Comparison of ENCODE assay signal across 8 cellular contexts in genomic region chr17:1716076-1716911, GRCh38. TPM values are rescaled to one million over a fixed set of nuclear protein-coding genes. Genes with fewer than 3 reads are reported as not detected.
A peak's percentile ranks its signal among the peaks of the same experiment; 100 is the strongest.
DNase-seq lines count a peak whose midpoint lies in the region; ATAC-seq and TF ChIP-seq lines count a peak whose summit lies in the region.

No MANE protein-coding gene starts in this region.

- peak overlapping the region; percentile 95 for H3K4me3 Mint-ChIP-seq in neural progenitor cell

- H2AFZ ChIP-seq in MM.1S (ENCODE audit: low read length) (peak overlapping the region; percentile 72), neural progenitor cell (replicated peaks) (no peak overlapping the region)

- in situ Hi-C loops in G401 (cut with HindIII; ENCODE audit: low sequenced_read_pairs) (loop anchor here (5.0 kb wide), 1 partner anchor 46 kb away; the partner anchor contains the start of gene SERPINF1), HAP-1 (cut with MboI; ENCODE audit: low sequenced_read_pairs) (loop anchor here (10.0 kb wide), 1 partner anchor 319 kb away; the partner anchor contains the start of gene DPH1)

- no peaks in the 10 kb centered on the region for H3K27me3 ChIP-seq in HAP-1 (ENCODE audit: low read depth)
- no peaks in the 10 kb centered on the region for H3K27me3 ChIP-seq in MM.1S (replicated peaks; ENCODE audit: insufficient read depth, low read length)
- no peaks in the 10 kb centered on the region for H3K27me3 ChIP-seq in foreskin keratinocyte
- H3K27me3 ChIP-seq in neural progenitor cell, result peaks cover 6% of the 10 kb centered on the region

- H3K9ac ChIP-seq in MM.1S (ENCODE audit: low read length) (peak overlapping the region; percentile 91), neural progenitor cell (peak overlapping the region; percentile 68)

- H4K20me1 ChIP-seq in MM.1S (ENCODE audit: insufficient read depth, low read length), result no peaks in the 10 kb centered on the region
- peaks cover 16% of the 10 kb centered on the region for H4K20me1 ChIP-seq in neural progenitor cell (ENCODE audit: low read depth)

- no peaks in the 10 kb centered on the region for H3K9me3 Mint-ChIP-seq in neural progenitor cell

- TF ChIP-seq CTCF in MM.1S (IDR thresholded peaks at IDR 0.05; ENCODE audit: low read length) (no peak; the same call in 1 of the 2 replicates), foreskin keratinocyte (conservative IDR thresholded peaks at IDR 0.05) (peak; percentile 63), neural progenitor cell (IDR thresholded peaks at IDR 0.05) (no peak)

- peak overlapping the region; percentile 97 for H3K27ac Mint-ChIP-seq in neural progenitor cell

- H3K4me1 Mint-ChIP-seq in neural progenitor cell, result peaks cover 41% of the 10 kb centered on the region

- H3K36me3 ChIP-seq in HAP-1 (replicated peaks) (peaks cover 9% of the 10 kb centered on the region), MM.1S (replicated peaks; ENCODE audit: insufficient read depth, low read length) (no peaks in the 10 kb centered on the region), neural progenitor cell (no peaks in the 10 kb centered on the region)

- H3K4me3 ChIP-seq in HAP-1, result peak overlapping the region; percentile 69
- H3K4me3 ChIP-seq in MM.1S (ENCODE audit: low read length), result peak overlapping the region; percentile 91
- peak overlapping the region; percentile 78 for H3K4me3 ChIP-seq in neural progenitor cell

- peaks cover 4% of the 10 kb centered on the region for H3F3A ChIP-seq in MM.1S (ENCODE audit: insufficient read depth, low read length)
- peaks cover 57% of the 10 kb centered on the region for H3F3A ChIP-seq in neural progenitor cell (ENCODE audit: low read depth)

- H3K36me3 Mint-ChIP-seq in neural progenitor cell, result no peaks in the 10 kb centered on the region

- H3K79me2 ChIP-seq in MM.1S (ENCODE audit: low read length), result peaks cover 7% of the 10 kb centered on the region; the same call in 1 of the 2 replicates
- H3K79me2 ChIP-seq in neural progenitor cell (ENCODE audit: low read depth), result no peaks in the 10 kb centered on the region

- H3K9me2 ChIP-seq in MM.1S (replicated peaks; ENCODE audit: insufficient read depth, low read length), result no peaks in the 10 kb centered on the region

- DNase-seq in G401 (ENCODE audit: low spot score) (peak; percentile 100), HAP-1 (ENCODE audit: low spot score in 2 of 2) (peak; percentile 99 to 100), MM.1S (peak; percentile 100), SIG-M5 (lab: John Stamatoyannopoulos, UW) (peak; percentile 98), foreskin keratinocyte (peak; percentile 99 to 100), neural progenitor cell (ENCODE audit: low spot score) (peak; percentile 100), stromal cell of bone marrow (ENCODE audit: low read depth) (peak; percentile 100)
- DNase-seq in activated naive CD4-positive, alpha-beta T cell (lab: John Stamatoyannopoulos, UW), result peak; percentile 98 to 100 (median 99)

- peaks cover 17% of the 10 kb centered on the region for H3K4me1 ChIP-seq in HAP-1
- no peaks in the 10 kb centered on the region; the same call in 1 of the 2 replicates for H3K4me1 ChIP-seq in MM.1S (ENCODE audit: low read length)
- peaks cover 5% of the 10 kb centered on the region for H3K4me1 ChIP-seq in foreskin keratinocyte
- H3K4me1 ChIP-seq in neural progenitor cell, result peaks cover 25% of the 10 kb centered on the region

- H3K4me2 ChIP-seq in MM.1S (ENCODE audit: low read depth, low read length), result peak overlapping the region; percentile 92
- H3K4me2 ChIP-seq in neural progenitor cell, result peak overlapping the region; percentile 91

- peaks cover 3% of the 10 kb centered on the region for H3K27me3 Mint-ChIP-seq in neural progenitor cell (ENCODE audit: insufficient read depth, low read depth)

- H3K9me3 ChIP-seq in HAP-1, result no peaks in the 10 kb centered on the region
- H3K9me3 ChIP-seq in MM.1S (replicated peaks; ENCODE audit: insufficient read depth, low read length), result no peaks in the 10 kb centered on the region
- H3K9me3 ChIP-seq in neural progenitor cell (ENCODE audit: low read depth), result no peaks in the 10 kb centered on the region

- peak overlapping the region; percentile 93 for H3K27ac ChIP-seq in MM.1S (ENCODE audit: low read length)
- peak overlapping the region; percentile 74 for H3K27ac ChIP-seq in foreskin keratinocyte
- peak overlapping the region; percentile 96 for H3K27ac ChIP-seq in neural progenitor cell

- peak; percentile 79 for ATAC-seq in foreskin keratinocyte

RNA-seq across cellular contexts. Expression of gene TLCD2, which starts 6.1 kb away (rescaled TPM):
- total RNA-seq in G401 (2014; rRNA removed; shearing (Covaris generic)), result 1.2 TPM in 2 replicates
- total RNA-seq in foreskin keratinocyte (0.60 and 0.65 TPM in 2 replicates), neural progenitor cell (ENCODE audit: low replicate concordance) (0.15 and 0.28 TPM in 2 replicates)
- 0.27 and 0.30 TPM in 2 replicates for polyA plus RNA-seq in foreskin keratinocyte

RNA-seq across cellular contexts. Expression of gene WDR81, which starts 8.2 kb away (rescaled TPM):
- 25.0 and 29.9 TPM in 2 replicates for total RNA-seq in G401 (2014; rRNA removed; shearing (Covaris generic))
- 17.6 and 18.9 TPM in 2 replicates for total RNA-seq in foreskin keratinocyte
- polyA plus RNA-seq in foreskin keratinocyte, result 10.3 and 11.5 TPM in 2 replicates
- total RNA-seq in neural progenitor cell (ENCODE audit: low replicate concordance), result 1.9 and 10.4 TPM in 2 replicates

RNA-seq across cellular contexts. Expression of gene SERPINF2, which starts 26.4 kb away (rescaled TPM):
- 2.4 and 3.0 TPM in 2 replicates for total RNA-seq in G401 (2014; rRNA removed; shearing (Covaris generic))
- 1.2 and 1.3 TPM in 2 replicates for total RNA-seq in foreskin keratinocyte
- 1.3 and 1.8 TPM in 2 replicates for polyA plus RNA-seq in foreskin keratinocyte
- 0.59 TPM in 1 of 2 replicates, not detected in the other for total RNA-seq in neural progenitor cell (ENCODE audit: low replicate concordance)

RNA-seq across cellular contexts. Expression of gene PRPF8, which starts 31.6 kb away (rescaled TPM):
- 157 and 202 TPM in 2 replicates for total RNA-seq in G401 (2014; rRNA removed; shearing (Covaris generic))
- 188 and 214 TPM in 2 replicates for total RNA-seq in foreskin keratinocyte
- polyA plus RNA-seq in foreskin keratinocyte, result 213 and 239 TPM in 2 replicates
- 119 and 173 TPM in 2 replicates for total RNA-seq in neural progenitor cell (ENCODE audit: low replicate concordance)

RNA-seq across cellular contexts. Expression of gene SERPINF1, which starts 45.6 kb away (rescaled TPM):
- 465 and 509 TPM in 2 replicates for total RNA-seq in G401 (2014; rRNA removed; shearing (Covaris generic))
- 6.8 and 7.4 TPM in 2 replicates for total RNA-seq in foreskin keratinocyte
- 7.7 and 8.5 TPM in 2 replicates for polyA plus RNA-seq in foreskin keratinocyte
- total RNA-seq in neural progenitor cell (ENCODE audit: low replicate concordance), result 57.9 and 93.5 TPM in 2 replicates

Comparison
In these comparisons a context has a peak if more than half of its experiments do, and no peak if none do; other contexts are left out.
1. Peak in every context shown above with its lines: DNase-seq, ATAC-seq, H3K4me3 ChIP-seq and H3K27ac ChIP-seq.